Comparison of ENCODE assay signal across 1 cellular context in the genomic region with DNA sequence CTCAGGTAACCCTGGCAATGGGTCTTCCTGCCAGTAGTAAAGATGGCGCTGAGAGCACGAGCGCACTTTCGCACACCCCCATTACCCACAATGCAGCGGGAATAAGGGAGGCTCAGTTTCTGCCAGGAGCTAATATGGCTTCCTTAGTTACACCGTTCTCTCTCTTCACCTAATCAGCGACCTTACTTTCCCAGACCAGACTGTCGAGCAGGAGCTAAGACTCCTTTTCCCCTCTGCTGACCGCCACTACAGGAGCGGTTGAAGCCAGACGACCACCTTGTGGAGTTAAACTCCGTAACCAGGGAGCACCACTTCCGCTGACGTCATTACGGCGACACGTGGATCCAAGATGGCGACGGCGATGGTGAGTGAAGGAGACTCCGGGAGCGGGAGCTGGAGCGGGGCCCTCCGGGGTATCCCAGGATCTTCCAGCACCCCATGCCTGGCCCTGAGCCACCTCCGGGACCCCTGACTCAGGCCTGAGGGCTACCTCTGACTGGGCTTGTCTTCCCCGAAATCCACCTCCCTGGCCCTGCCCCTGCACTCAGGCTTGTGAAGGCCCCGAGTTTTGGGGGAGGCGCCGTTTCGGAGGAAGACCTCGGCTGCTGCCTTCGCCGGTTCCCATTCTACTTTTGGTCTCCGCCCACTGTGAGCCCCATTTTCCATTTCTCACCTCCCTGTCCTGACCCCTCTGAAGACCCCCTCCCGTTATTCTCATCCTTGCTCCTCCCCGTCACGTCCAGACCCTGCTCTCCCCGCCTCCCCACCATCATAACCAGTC.
TF ChIP-seq lines count a peak whose summit lies in the region.

A gene with protein sequence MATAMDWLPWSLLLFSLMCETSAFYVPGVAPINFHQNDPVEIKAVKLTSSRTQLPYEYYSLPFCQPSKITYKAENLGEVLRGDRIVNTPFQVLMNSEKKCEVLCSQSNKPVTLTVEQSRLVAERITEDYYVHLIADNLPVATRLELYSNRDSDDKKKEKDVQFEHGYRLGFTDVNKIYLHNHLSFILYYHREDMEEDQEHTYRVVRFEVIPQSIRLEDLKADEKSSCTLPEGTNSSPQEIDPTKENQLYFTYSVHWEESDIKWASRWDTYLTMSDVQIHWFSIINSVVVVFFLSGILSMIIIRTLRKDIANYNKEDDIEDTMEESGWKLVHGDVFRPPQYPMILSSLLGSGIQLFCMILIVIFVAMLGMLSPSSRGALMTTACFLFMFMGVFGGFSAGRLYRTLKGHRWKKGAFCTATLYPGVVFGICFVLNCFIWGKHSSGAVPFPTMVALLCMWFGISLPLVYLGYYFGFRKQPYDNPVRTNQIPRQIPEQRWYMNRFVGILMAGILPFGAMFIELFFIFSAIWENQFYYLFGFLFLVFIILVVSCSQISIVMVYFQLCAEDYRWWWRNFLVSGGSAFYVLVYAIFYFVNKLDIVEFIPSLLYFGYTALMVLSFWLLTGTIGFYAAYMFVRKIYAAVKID (plus strand): TSS at position 323 of the 781 bp plus-strand sequence. CDS start 27 bp downstream, at position 350.

TF ChIP-seq in HepG2, 621 proteins besides CTCF, POLR2A, EP300 and RAD21 (continued from another document and continues in another):
- TF ChIP-seq, protein P1, sequence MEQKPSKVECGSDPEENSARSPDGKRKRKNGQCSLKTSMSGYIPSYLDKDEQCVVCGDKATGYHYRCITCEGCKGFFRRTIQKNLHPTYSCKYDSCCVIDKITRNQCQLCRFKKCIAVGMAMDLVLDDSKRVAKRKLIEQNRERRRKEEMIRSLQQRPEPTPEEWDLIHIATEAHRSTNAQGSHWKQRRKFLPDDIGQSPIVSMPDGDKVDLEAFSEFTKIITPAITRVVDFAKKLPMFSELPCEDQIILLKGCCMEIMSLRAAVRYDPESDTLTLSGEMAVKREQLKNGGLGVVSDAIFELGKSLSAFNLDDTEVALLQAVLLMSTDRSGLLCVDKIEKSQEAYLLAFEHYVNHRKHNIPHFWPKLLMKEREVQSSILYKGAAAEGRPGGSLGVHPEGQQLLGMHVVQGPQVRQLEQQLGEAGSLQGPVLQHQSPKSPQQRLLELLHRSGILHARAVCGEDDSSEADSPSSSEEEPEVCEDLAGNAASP (CRISPR knock-in tag; IDR thresholded peaks at IDR 0.05; ENCODE audit: borderline replicate concordance): peak; percentile 66
- TF ChIP-seq ZNF891 (CRISPR knock-in tag; IDR thresholded peaks at IDR 0.05) (peak; percentile 100), DNMT1 (CRISPR knock-in tag; IDR thresholded peaks at IDR 0.05) (peak; percentile 22; the same call in 1 of the 2 replicates), SNAPC2 (CRISPR knock-in tag; IDR thresholded peaks at IDR 0.05) (no peak), ZNF614 (CRISPR knock-in tag; IDR thresholded peaks at IDR 0.05; ENCODE audit: borderline replicate concordance) (no peak), ATF1 (CRISPR knock-in tag; IDR thresholded peaks at IDR 0.05) (peak; percentile 100), XBP1 (CRISPR knock-in tag; IDR thresholded peaks at IDR 0.05) (peak; percentile 91; the same call in 1 of the 2 replicates), ZNF331 (CRISPR knock-in tag; IDR thresholded peaks at IDR 0.05) (peak; percentile 91), ZNF589 (CRISPR knock-in tag; conservative IDR thresholded peaks at IDR 0.05) (peak; percentile 94; the same call in 1 of the 2 replicates), ZC3H13 (CRISPR knock-in tag; IDR thresholded peaks at IDR 0.05) (peak; percentile 88; the same call in 1 of the 2 replicates), ZNF10 (CRISPR knock-in tag; IDR thresholded peaks at IDR 0.05; ENCODE audit: borderline replicate concordance, low read depth) (0 out of 2 replicates have a peak, but pooled peaks have one; percentile 67), HOXA9 (CRISPR knock-in tag; IDR thresholded peaks at IDR 0.05; ENCODE audit: borderline replicate concordance) (peak; percentile 81), ZSCAN12 (CRISPR knock-in tag; IDR thresholded peaks at IDR 0.05) (0 out of 2 replicates have a peak, but pooled peaks have one; percentile 52), ZBTB20 (CRISPR knock-in tag; IDR thresholded peaks at IDR 0.05; ENCODE audit: borderline replicate concordance, low read depth) (peak; percentile 92), ELF3 (CRISPR knock-in tag; IDR thresholded peaks at IDR 0.05) (peak; percentile 81), ZNF563 (CRISPR knock-in tag; IDR thresholded peaks at IDR 0.05) (peak; percentile 96), ZFP36L1 (CRISPR knock-in tag; IDR thresholded peaks at IDR 0.05) (peak; percentile 37; the same call in 1 of the 2 replicates), ZMYM2 (CRISPR knock-in tag; IDR thresholded peaks at IDR 0.05) (peak; percentile 68; the same call in 1 of the 2 replicates), ARNT2 (CRISPR knock-in tag; IDR thresholded peaks at IDR 0.05; ENCODE audit: low read depth) (peak; percentile 82), ZNF484 (CRISPR knock-in tag; IDR thresholded peaks at IDR 0.05; ENCODE audit: borderline replicate concordance, low read depth) (no peak), ZNF577 (CRISPR knock-in tag; IDR thresholded peaks at IDR 0.05; ENCODE audit: borderline replicate concordance, low read depth) (peak; percentile 80; the same call in 1 of the 2 replicates), ZSCAN20 (CRISPR knock-in tag; IDR thresholded peaks at IDR 0.05; ENCODE audit: borderline replicate concordance) (peak; percentile 89; the same call in 1 of the 2 replicates), ZNF790 (CRISPR knock-in tag; IDR thresholded peaks at IDR 0.05; ENCODE audit: borderline replicate concordance) (peak; percentile 87), HNF4G (IDR thresholded peaks at IDR 0.05; ENCODE audit: borderline replicate concordance, low read depth, low read length) (no peak), HNF4G (CRISPR knock-in tag; IDR thresholded peaks at IDR 0.05; ENCODE audit: borderline replicate concordance, low read depth) (peak; percentile 52; the same call in 1 of the 2 replicates), JARID2 (CRISPR knock-in tag; IDR thresholded peaks at IDR 0.05; ENCODE audit: insufficient replicate concordance) (no peak)
- TF ChIP-seq, protein P2, sequence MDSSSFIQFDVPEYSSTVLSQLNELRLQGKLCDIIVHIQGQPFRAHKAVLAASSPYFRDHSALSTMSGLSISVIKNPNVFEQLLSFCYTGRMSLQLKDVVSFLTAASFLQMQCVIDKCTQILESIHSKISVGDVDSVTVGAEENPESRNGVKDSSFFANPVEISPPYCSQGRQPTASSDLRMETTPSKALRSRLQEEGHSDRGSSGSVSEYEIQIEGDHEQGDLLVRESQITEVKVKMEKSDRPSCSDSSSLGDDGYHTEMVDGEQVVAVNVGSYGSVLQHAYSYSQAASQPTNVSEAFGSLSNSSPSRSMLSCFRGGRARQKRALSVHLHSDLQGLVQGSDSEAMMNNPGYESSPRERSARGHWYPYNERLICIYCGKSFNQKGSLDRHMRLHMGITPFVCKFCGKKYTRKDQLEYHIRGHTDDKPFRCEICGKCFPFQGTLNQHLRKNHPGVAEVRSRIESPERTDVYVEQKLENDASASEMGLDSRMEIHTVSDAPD (CRISPR knock-in tag; IDR thresholded peaks at IDR 0.05): no peak
- TF ChIP-seq, protein P3, sequence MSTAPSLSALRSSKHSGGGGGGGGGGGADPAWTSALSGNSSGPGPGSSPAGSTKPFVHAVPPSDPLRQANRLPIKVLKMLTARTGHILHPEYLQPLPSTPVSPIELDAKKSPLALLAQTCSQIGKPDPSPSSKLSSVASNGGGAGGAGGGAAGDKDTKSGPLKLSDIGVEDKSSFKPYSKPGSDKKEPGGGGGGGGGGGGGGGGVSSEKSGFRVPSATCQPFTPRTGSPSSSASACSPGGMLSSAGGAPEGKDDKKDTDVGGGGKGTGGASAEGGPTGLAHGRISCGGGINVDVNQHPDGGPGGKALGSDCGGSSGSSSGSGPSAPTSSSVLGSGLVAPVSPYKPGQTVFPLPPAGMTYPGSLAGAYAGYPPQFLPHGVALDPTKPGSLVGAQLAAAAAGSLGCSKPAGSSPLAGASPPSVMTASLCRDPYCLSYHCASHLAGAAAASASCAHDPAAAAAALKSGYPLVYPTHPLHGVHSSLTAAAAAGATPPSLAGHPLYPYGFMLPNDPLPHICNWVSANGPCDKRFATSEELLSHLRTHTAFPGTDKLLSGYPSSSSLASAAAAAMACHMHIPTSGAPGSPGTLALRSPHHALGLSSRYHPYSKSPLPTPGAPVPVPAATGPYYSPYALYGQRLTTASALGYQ (CRISPR knock-in tag; IDR thresholded peaks at IDR 0.05): peak; percentile 91; the same call in 1 of the 2 replicates
- TF ChIP-seq, protein P4, sequence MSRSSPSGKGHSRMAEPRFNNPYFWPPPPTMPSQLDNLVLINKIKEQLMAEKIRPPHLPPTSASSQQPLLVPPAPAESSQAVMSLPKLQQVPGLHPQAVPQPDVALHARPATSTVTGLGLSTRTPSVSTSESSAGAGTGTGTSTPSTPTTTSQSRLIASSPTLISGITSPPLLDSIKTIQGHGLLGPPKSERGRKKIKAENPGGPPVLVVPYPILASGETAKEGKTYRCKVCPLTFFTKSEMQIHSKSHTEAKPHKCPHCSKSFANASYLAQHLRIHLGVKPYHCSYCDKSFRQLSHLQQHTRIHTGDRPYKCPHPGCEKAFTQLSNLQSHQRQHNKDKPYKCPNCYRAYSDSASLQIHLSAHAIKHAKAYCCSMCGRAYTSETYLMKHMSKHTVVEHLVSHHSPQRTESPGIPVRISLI (CRISPR knock-in tag; IDR thresholded peaks at IDR 0.05; ENCODE audit: borderline replicate concordance): peak; percentile 72; the same call in 1 of the 2 replicates
- TF ChIP-seq, protein P5, sequence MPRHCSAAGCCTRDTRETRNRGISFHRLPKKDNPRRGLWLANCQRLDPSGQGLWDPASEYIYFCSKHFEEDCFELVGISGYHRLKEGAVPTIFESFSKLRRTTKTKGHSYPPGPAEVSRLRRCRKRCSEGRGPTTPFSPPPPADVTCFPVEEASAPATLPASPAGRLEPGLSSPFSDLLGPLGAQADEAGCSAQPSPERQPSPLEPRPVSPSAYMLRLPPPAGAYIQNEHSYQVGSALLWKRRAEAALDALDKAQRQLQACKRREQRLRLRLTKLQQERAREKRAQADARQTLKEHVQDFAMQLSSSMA (CRISPR knock-in tag; IDR thresholded peaks at IDR 0.05): peak; percentile 65
- TF ChIP-seq, protein P6, sequence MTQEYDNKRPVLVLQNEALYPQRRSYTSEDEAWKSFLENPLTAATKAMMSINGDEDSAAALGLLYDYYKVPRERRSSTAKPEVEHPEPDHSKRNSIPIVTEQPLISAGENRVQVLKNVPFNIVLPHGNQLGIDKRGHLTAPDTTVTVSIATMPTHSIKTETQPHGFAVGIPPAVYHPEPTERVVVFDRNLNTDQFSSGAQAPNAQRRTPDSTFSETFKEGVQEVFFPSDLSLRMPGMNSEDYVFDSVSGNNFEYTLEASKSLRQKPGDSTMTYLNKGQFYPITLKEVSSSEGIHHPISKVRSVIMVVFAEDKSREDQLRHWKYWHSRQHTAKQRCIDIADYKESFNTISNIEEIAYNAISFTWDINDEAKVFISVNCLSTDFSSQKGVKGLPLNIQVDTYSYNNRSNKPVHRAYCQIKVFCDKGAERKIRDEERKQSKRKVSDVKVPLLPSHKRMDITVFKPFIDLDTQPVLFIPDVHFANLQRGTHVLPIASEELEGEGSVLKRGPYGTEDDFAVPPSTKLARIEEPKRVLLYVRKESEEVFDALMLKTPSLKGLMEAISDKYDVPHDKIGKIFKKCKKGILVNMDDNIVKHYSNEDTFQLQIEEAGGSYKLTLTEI (CRISPR knock-in tag; conservative IDR thresholded peaks at IDR 0.05): no peak
- TF ChIP-seq, protein P7, sequence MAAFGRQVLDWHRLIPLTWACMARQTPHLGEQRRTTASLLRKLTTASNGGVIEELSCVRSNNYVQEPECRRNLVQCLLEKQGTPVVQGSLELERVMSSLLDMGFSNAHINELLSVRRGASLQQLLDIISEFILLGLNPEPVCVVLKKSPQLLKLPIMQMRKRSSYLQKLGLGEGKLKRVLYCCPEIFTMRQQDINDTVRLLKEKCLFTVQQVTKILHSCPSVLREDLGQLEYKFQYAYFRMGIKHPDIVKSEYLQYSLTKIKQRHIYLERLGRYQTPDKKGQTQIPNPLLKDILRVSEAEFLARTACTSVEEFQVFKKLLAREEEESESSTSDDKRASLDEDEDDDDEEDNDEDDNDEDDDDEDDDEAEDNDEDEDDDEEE (CRISPR knock-in tag; IDR thresholded peaks at IDR 0.05): 0 out of 2 replicates have a peak, but pooled peaks have one; percentile 58
- TF ChIP-seq, protein P8, sequence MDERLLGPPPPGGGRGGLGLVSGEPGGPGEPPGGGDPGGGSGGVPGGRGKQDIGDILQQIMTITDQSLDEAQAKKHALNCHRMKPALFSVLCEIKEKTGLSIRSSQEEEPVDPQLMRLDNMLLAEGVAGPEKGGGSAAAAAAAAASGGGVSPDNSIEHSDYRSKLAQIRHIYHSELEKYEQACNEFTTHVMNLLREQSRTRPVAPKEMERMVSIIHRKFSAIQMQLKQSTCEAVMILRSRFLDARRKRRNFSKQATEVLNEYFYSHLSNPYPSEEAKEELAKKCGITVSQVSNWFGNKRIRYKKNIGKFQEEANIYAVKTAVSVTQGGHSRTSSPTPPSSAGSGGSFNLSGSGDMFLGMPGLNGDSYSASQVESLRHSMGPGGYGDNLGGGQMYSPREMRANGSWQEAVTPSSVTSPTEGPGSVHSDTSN (CRISPR knock-in tag; IDR thresholded peaks at IDR 0.05): no peak
- TF ChIP-seq, protein P9, sequence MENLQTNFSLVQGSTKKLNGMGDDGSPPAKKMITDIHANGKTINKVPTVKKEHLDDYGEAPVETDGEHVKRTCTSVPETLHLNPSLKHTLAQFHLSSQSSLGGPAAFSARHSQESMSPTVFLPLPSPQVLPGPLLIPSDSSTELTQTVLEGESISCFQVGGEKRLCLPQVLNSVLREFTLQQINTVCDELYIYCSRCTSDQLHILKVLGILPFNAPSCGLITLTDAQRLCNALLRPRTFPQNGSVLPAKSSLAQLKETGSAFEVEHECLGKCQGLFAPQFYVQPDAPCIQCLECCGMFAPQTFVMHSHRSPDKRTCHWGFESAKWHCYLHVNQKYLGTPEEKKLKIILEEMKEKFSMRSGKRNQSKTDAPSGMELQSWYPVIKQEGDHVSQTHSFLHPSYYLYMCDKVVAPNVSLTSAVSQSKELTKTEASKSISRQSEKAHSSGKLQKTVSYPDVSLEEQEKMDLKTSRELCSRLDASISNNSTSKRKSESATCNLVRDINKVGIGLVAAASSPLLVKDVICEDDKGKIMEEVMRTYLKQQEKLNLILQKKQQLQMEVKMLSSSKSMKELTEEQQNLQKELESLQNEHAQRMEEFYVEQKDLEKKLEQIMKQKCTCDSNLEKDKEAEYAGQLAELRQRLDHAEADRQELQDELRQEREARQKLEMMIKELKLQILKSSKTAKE (CRISPR knock-in tag; IDR thresholded peaks at IDR 0.05; ENCODE audit: borderline replicate concordance): peak; percentile 40; the same call in 1 of the 2 replicates
- TF ChIP-seq, protein P10, sequence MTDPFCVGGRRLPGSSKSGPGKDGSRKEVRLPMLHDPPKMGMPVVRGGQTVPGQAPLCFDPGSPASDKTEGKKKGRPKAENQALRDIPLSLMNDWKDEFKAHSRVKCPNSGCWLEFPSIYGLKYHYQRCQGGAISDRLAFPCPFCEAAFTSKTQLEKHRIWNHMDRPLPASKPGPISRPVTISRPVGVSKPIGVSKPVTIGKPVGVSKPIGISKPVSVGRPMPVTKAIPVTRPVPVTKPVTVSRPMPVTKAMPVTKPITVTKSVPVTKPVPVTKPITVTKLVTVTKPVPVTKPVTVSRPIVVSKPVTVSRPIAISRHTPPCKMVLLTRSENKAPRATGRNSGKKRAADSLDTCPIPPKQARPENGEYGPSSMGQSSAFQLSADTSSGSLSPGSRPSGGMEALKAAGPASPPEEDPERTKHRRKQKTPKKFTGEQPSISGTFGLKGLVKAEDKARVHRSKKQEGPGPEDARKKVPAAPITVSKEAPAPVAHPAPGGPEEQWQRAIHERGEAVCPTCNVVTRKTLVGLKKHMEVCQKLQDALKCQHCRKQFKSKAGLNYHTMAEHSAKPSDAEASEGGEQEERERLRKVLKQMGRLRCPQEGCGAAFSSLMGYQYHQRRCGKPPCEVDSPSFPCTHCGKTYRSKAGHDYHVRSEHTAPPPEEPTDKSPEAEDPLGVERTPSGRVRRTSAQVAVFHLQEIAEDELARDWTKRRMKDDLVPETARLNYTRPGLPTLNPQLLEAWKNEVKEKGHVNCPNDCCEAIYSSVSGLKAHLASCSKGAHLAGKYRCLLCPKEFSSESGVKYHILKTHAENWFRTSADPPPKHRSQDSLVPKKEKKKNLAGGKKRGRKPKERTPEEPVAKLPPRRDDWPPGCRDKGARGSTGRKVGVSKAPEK (CRISPR knock-in tag; IDR thresholded peaks at IDR 0.05; ENCODE audit: borderline replicate concordance): no peak
